ENCODE assay signal across 22 cellular contexts in genomic region chr9:137781906-137782585, GRCh38.
DNase-seq lines count a peak whose midpoint lies in the region; ATAC-seq, FAIRE-seq and TF ChIP-seq lines count a peak whose summit lies in the region.
"Had no signal": no experiment of that assay in that cellular context is flagged by ENCODE, and none has a peak within 500 bp of the region (broad histone marks: within the 10 kb centered on the region; RNA-seq: fewer than 3 reads in every experiment).

No MANE protein-coding gene starts in this region.

- H3K27me3 ChIP-seq in osteoblast (ENCODE audit: insufficient read depth, low read length) (no peaks in the 10 kb centered on the region), gastrocnemius medialis (no peaks in the 10 kb centered on the region)

- no peak for TF ChIP-seq CTCF in kidney (IDR thresholded peaks at IDR 0.05; ENCODE audit: borderline replicate concordance, extremely low read depth, insufficient read depth)
- TF ChIP-seq CTCF in osteoblast (IDR thresholded peaks at IDR 0.05; ENCODE audit: extremely low read depth, low read depth, low read length) = no peak
- TF ChIP-seq CTCF in gastrocnemius medialis (IDR thresholded peaks at IDR 0.05 in 4 of 5, conservative IDR thresholded peaks at IDR 0.05 in 1 of 5) = no peak

- peak; percentile 50 for DNase-seq in activated effector memory CD4-positive, alpha-beta T cell treated with anti-CD3 and anti-CD28 coated beads, Interleukin-2, amount 50 U/mL, for 16 hours
- DNase-seq in activated effector memory CD4-positive, alpha-beta T cell treated with Interleukin-2 at 50 U/mL for 16 hours = no peak
- DNase-seq in kidney = peak; percentile 38
- peak; percentile 62 for DNase-seq in osteoblast (ENCODE audit: insufficient read length, low spot score, missing footprints)
- DNase-seq in activated T-cell treated with anti-CD3 and anti-CD28 coated beads, Interleukin-2, amount 50 U/mL, for 24 hours = no peak
- DNase-seq in activated CD8-positive, alpha-beta T cell treated with anti-CD3 and anti-CD28 coated beads, Interleukin-2, amount 10 ng/mL, durations not matched to agents 7 days and 5 days = no peak
- DNase-seq in gastrocnemius medialis = no peak
- DNase-seq: DMS153, DND-41, Karpas-422, NCI-H1092, NCI-H1417 treated with DMSO at 0.1 percent for 48 hours, NCI-H1694 treated with DMSO at 0.1 percent for 48 hours, NCI-H2081, NCI-H2227 treated with DMSO at 0.1 percent for 48 hours, NCI-H526 treated with DMSO at 0.1 percent for 48 hours, RPMI8226, SHP77 had no signal

- peak overlapping the region; percentile 16 for H3K27ac Mint-ChIP-seq in stimulated activated memory B cell treated with anti-CD40 and anti-IgM and Interleukin-4, amounts not matched to agents 10 μg/mL and 1 μg/mL and 100 μg/mL, for 72 hours
- no peak overlapping the region for H3K27ac Mint-ChIP-seq in activated T-cell treated with anti-CD3 and anti-CD28 coated beads, Interleukin-2, amount 50 U/mL, for 24 hours
- no peak overlapping the region for H3K27ac Mint-ChIP-seq in activated CD8-positive, alpha-beta T cell treated with anti-CD3 and anti-CD28 coated beads, Interleukin-2, amount 10 ng/mL, durations not matched to agents 7 days and 5 days

- no peaks in the 10 kb centered on the region for H3K9me3 Mint-ChIP-seq in stimulated activated memory B cell treated with anti-CD40 and anti-IgM and Interleukin-4, amounts not matched to agents 10 μg/mL and 1 μg/mL and 100 μg/mL, for 72 hours
- H3K9me3 Mint-ChIP-seq in activated T-cell treated with anti-CD3 and anti-CD28 coated beads, Interleukin-2, amount 50 U/mL, for 24 hours = no peaks in the 10 kb centered on the region
- no peaks in the 10 kb centered on the region for H3K9me3 Mint-ChIP-seq in activated CD8-positive, alpha-beta T cell treated with anti-CD3 and anti-CD28 coated beads, Interleukin-2, amount 10 ng/mL, durations not matched to agents 7 days and 5 days (ENCODE audit: insufficient read depth)

- peaks cover 15% of the 10 kb centered on the region for H4K20me1 ChIP-seq in osteoblast (ENCODE audit: insufficient read depth, low read length)

- ATAC-seq in stimulated activated memory B cell treated with anti-CD40 and anti-IgM and Interleukin-4, amounts not matched to agents 10 μg/mL and 1 μg/mL and 100 μg/mL, for 72 hours = no peak
- ATAC-seq in activated CD8-positive, alpha-beta T cell treated with anti-CD3 and anti-CD28 coated beads, Interleukin-2, amount 10 ng/mL, durations not matched to agents 7 days and 5 days = no peak
- no peak for ATAC-seq in gastrocnemius medialis

- FAIRE-seq in kidney (lab: Jason Lieb, UNC) = no peak
- FAIRE-seq: GM18507, H54 had no signal

- no peak for TF ChIP-seq POLR2A in gastrocnemius medialis (IDR thresholded peaks at IDR 0.05)

- H3K9me3 ChIP-seq in kidney (ENCODE audit: control insufficient read depth in 1 of 2, low read length in 2 of 2) (no peaks in the 10 kb centered on the region), osteoblast (ENCODE audit: low read depth, low read length) (no peaks in the 10 kb centered on the region), gastrocnemius medialis (no peaks in the 10 kb centered on the region)

- peaks cover 23% of the 10 kb centered on the region for H3K4me1 Mint-ChIP-seq in stimulated activated memory B cell treated with anti-CD40 and anti-IgM and Interleukin-4, amounts not matched to agents 10 μg/mL and 1 μg/mL and 100 μg/mL, for 72 hours
- peaks cover 4% of the 10 kb centered on the region for H3K4me1 Mint-ChIP-seq in activated T-cell treated with anti-CD3 and anti-CD28 coated beads, Interleukin-2, amount 50 U/mL, for 24 hours (ENCODE audit: low read depth)
- peaks cover 9% of the 10 kb centered on the region for H3K4me1 Mint-ChIP-seq in activated CD8-positive, alpha-beta T cell treated with anti-CD3 and anti-CD28 coated beads, Interleukin-2, amount 10 ng/mL, durations not matched to agents 7 days and 5 days (ENCODE audit: low read depth)

- intact Hi-C loops in kidney (cut with DNase I) (no loop called here), gastrocnemius medialis (cut with DNase I; ENCODE audit: low total_unique reads) (no loop called here)

- peaks cover 9% of the 10 kb centered on the region for H3K79me2 ChIP-seq in osteoblast (ENCODE audit: insufficient read depth, low read length)

- no peak overlapping the region for H3K9ac ChIP-seq in kidney (ENCODE audit: low read length in 2 of 2)

- no peaks in the 10 kb centered on the region for H3K27me3 Mint-ChIP-seq in stimulated activated memory B cell treated with anti-CD40 and anti-IgM and Interleukin-4, amounts not matched to agents 10 μg/mL and 1 μg/mL and 100 μg/mL, for 72 hours
- H3K27me3 Mint-ChIP-seq in activated T-cell treated with anti-CD3 and anti-CD28 coated beads, Interleukin-2, amount 50 U/mL, for 24 hours = no peaks in the 10 kb centered on the region
- H3K27me3 Mint-ChIP-seq in activated CD8-positive, alpha-beta T cell treated with anti-CD3 and anti-CD28 coated beads, Interleukin-2, amount 10 ng/mL, durations not matched to agents 7 days and 5 days (ENCODE audit: low read depth) = no peaks in the 10 kb centered on the region

- no peak overlapping the region for H2AFZ ChIP-seq in osteoblast (ENCODE audit: low read length)

- no peak overlapping the region for H3K4me3 ChIP-seq in kidney (ENCODE audit: low read length in 2 of 2)
- H3K4me3 ChIP-seq in osteoblast (ENCODE audit: insufficient read depth, low read length) = no peak overlapping the region
- H3K4me3 ChIP-seq in gastrocnemius medialis = no peak overlapping the region

- no peak overlapping the region for H3K4me3 Mint-ChIP-seq in stimulated activated memory B cell treated with anti-CD40 and anti-IgM and Interleukin-4, amounts not matched to agents 10 μg/mL and 1 μg/mL and 100 μg/mL, for 72 hours
- H3K4me3 Mint-ChIP-seq in activated T-cell treated with anti-CD3 and anti-CD28 coated beads, Interleukin-2, amount 50 U/mL, for 24 hours = no peak overlapping the region
- no peak overlapping the region for H3K4me3 Mint-ChIP-seq in activated CD8-positive, alpha-beta T cell treated with anti-CD3 and anti-CD28 coated beads, Interleukin-2, amount 10 ng/mL, durations not matched to agents 7 days and 5 days

- H3K36me3 ChIP-seq in kidney (ENCODE audit: control insufficient read depth in 1 of 2, insufficient read depth in 2 of 2, low read length in 2 of 2) (peaks cover 43 to 57% of the 10 kb centered on the region in 2 donors), osteoblast (ENCODE audit: insufficient read depth, low read length) (peaks cover 43% of the 10 kb centered on the region), gastrocnemius medialis (peaks cover 0 to 64% of the 10 kb centered on the region in 2 donors)

- CTCF ChIA-PET in activated CD8-positive, alpha-beta T cell treated with anti-CD3 and anti-CD28 coated beads, Interleukin-2, amount 10 ng/mL, durations not matched to agents 7 days and 5 days (lab: Charles Lee) = no interaction called here

- POLR2A ChIA-PET in activated CD8-positive, alpha-beta T cell treated with anti-CD3 and anti-CD28 coated beads, Interleukin-2, amount 10 ng/mL, durations not matched to agents 7 days and 5 days (lab: Charles Lee) = no interaction called here

- H3K4me1 ChIP-seq in kidney (ENCODE audit: control insufficient read depth in 1 of 2, insufficient read depth in 1 of 2, low read depth in 1 of 2, low read length in 2 of 2) (no peaks in the 10 kb centered on the region), osteoblast (ENCODE audit: insufficient read depth, low read length) (peaks cover 14% of the 10 kb centered on the region), gastrocnemius medialis (no peaks in the 10 kb centered on the region)

- in situ Hi-C loops in gastrocnemius medialis (cut with MboI; ENCODE audit: low sequenced_read_pairs in 4 of 4) = no loop called here

- no peak overlapping the region for H3K4me2 ChIP-seq in osteoblast (ENCODE audit: insufficient read depth, low read length)

- H3K36me3 Mint-ChIP-seq in stimulated activated memory B cell treated with anti-CD40 and anti-IgM and Interleukin-4, amounts not matched to agents 10 μg/mL and 1 μg/mL and 100 μg/mL, for 72 hours = peaks cover 30% of the 10 kb centered on the region
- H3K36me3 Mint-ChIP-seq in activated T-cell treated with anti-CD3 and anti-CD28 coated beads, Interleukin-2, amount 50 U/mL, for 24 hours (ENCODE audit: low read depth) = no peaks in the 10 kb centered on the region
- H3K36me3 Mint-ChIP-seq in activated CD8-positive, alpha-beta T cell treated with anti-CD3 and anti-CD28 coated beads, Interleukin-2, amount 10 ng/mL, durations not matched to agents 7 days and 5 days (ENCODE audit: low read depth) = peaks cover 43% of the 10 kb centered on the region

- H3K27ac ChIP-seq in kidney (ENCODE audit: low read depth in 2 of 2, low read length in 2 of 2) (no peak overlapping the region), osteoblast (ENCODE audit: low read depth, low read length) (no peak overlapping the region), gastrocnemius medialis (no peak overlapping the region)
- H3K27ac ChIP-seq: 22Rv1 had no signal

Comparison
In these comparisons a context has a peak if more than half of its experiments do, and no peak if none do; other contexts are left out.
1. DNase-seq: peak in activated effector memory CD4-positive, alpha-beta T cell treated with anti-CD3 and anti-CD28 coated beads, Interleukin-2, amount 50 U/mL, for 16 hours (single experiment), kidney (single experiment) and osteoblast (single experiment); none in activated effector memory CD4-positive, alpha-beta T cell treated with Interleukin-2 at 50 U/mL for 16 hours (single experiment), activated T-cell treated with anti-CD3 and anti-CD28 coated beads, Interleukin-2, amount 50 U/mL, for 24 hours (single experiment), activated CD8-positive, alpha-beta T cell treated with anti-CD3 and anti-CD28 coated beads, Interleukin-2, amount 10 ng/mL, durations not matched to agents 7 days and 5 days (single experiment) and gastrocnemius medialis (0 of 2).